19 cellular contexts compared by ENCODE assay signal in the genomic region with DNA sequence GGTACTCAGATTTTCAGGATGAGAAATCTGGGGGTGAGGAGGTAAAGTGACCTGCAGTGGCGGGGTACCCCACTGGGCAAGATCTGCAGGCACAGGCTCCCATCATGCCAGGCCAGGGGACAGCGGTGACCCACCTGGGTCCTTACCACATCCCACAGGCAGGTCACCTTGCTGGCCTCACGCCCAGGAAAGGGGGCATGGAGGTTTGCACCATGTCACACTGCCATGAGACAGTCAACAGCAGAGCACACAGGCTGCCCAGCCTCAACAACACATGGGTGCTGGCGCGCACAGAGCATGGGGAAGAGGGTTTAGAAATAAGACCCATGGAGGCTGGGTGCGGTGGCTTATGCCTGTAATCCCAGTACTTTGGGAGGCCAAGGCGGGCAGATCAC. TPM values are rescaled to one million over a fixed set of nuclear protein-coding genes. Genes with fewer than 3 reads are reported as not detected.
A peak's percentile ranks its signal among the peaks of the same experiment; 100 is the strongest.
DNase-seq lines count a peak whose midpoint lies in the region; ATAC-seq and TF ChIP-seq lines count a peak whose summit lies in the region.
"Had no signal": no experiment of that assay in that cellular context is flagged by ENCODE, and none has a peak within 500 bp of the region (broad histone marks: within the 10 kb centered on the region; RNA-seq: fewer than 3 reads in every experiment).

No MANE protein-coding gene starts in this region.

- peaks cover 6% of the 10 kb centered on the region for H3K36me3 Mint-ChIP-seq in stimulated activated effector memory CD8-positive, alpha-beta T cell treated with anti-CD3 and anti-CD28 coated beads, Interleukin-12 subunit alpha, Interleukin-12 subunit beta, amount 100 ng/mL, for 72 hours
- H3K36me3 Mint-ChIP-seq: CD8-positive, alpha-beta memory T cell had no signal

- intact Hi-C loops in right cardiac atrium (cut with DNase I): loop anchor here in 1 of 4 donors (5.0 kb wide), 1 partner anchor 160 kb away; no protein-coding TSS in a partner anchor
- intact Hi-C loops in Right ventricle myocardium inferior (cut with DNase I): no loop called here
- intact Hi-C loops in lower lobe of right lung (cut with DNase I): no loop called here

- WGBS in right cardiac atrium: 94% methylated on average over 7 of the region's 7 CpGs

- H3K4me1 ChIP-seq in right cardiac atrium (ENCODE audit: control insufficient read depth, insufficient read depth, low read length) (peaks cover 2% of the 10 kb centered on the region), lower lobe of right lung (peaks cover 21% of the 10 kb centered on the region)

- peak overlapping the region; percentile 53 for H3K27ac Mint-ChIP-seq in stimulated activated effector memory CD8-positive, alpha-beta T cell treated with anti-CD3 and anti-CD28 coated beads, Interleukin-12 subunit alpha, Interleukin-12 subunit beta, amount 100 ng/mL, for 72 hours
- H3K27ac Mint-ChIP-seq: HFFc6 had no signal

- peaks cover 7% of the 10 kb centered on the region for H3K4me1 Mint-ChIP-seq in stimulated activated effector memory CD8-positive, alpha-beta T cell treated with anti-CD3 and anti-CD28 coated beads, Interleukin-12 subunit alpha, Interleukin-12 subunit beta, amount 100 ng/mL, for 72 hours
- H3K4me1 Mint-ChIP-seq: CD8-positive, alpha-beta memory T cell had no signal

- DNase-seq in right cardiac atrium (peak in 1 of 3 donors; percentile 61), Right ventricle myocardium inferior (ENCODE audit: missing footprints) (no peak), lower lobe of right lung (no peak), germinal center (ENCODE audit: low spot score) (no peak)
- DNase-seq in stimulated activated effector memory CD8-positive, alpha-beta T cell treated with anti-CD3 and anti-CD28 coated beads, Interleukin-12 subunit alpha, Interleukin-12 subunit beta, amount 100 ng/mL, for 72 hours (ENCODE audit: low spot score in 2 of 2): no peak
- DNase-seq: CD8-positive, alpha-beta memory T cell; H7; HFFc6; MV-4-11; NCI-H1694 treated with DMSO at 0.1 percent for 48 hours; NCI-H510A; NCI-H774; SIG-M5 had no signal

- H3K27ac ChIP-seq in right cardiac atrium (ENCODE audit: low read length) (peak overlapping the region; percentile 23), lower lobe of right lung (peak overlapping the region; percentile 41)
- H3K27ac ChIP-seq: A549; BLaER1 treated with 17β-estradiol and CSF1 and Interleukin-3, amounts not matched to agents 10 nM and 100 nM; KMS-11 had no signal

- H3K4me3 Mint-ChIP-seq in stimulated activated effector memory CD8-positive, alpha-beta T cell treated with anti-CD3 and anti-CD28 coated beads, Interleukin-12 subunit alpha, Interleukin-12 subunit beta, amount 100 ng/mL, for 72 hours: no peak overlapping the region
- H3K4me3 Mint-ChIP-seq: CD8-positive, alpha-beta memory T cell; HFFc6 had no signal

- ATAC-seq in right cardiac atrium: no peak
- ATAC-seq in Right ventricle myocardium inferior: no peak
- no peak for ATAC-seq in lower lobe of right lung
- no peak for ATAC-seq in stimulated activated effector memory CD8-positive, alpha-beta T cell treated with anti-CD3 and anti-CD28 coated beads, Interleukin-12 subunit alpha, Interleukin-12 subunit beta, amount 100 ng/mL, for 72 hours
- ATAC-seq in GM19035 (IDR thresholded peaks at IDR 0.05; ENCODE audit: unreplicated experiment): no peak
- ATAC-seq in HG02840 (IDR thresholded peaks at IDR 0.05; ENCODE audit: low FRiP score, unreplicated experiment): no peak
- ATAC-seq: A549 had no signal

- no peaks in the 10 kb centered on the region for H3K27me3 ChIP-seq in right cardiac atrium (ENCODE audit: control insufficient read depth, insufficient read depth)
- no peaks in the 10 kb centered on the region for H3K27me3 ChIP-seq in lower lobe of right lung (ENCODE audit: low read depth)
- H3K27me3 ChIP-seq: BLaER1 treated with 17β-estradiol and CSF1 and Interleukin-3, amounts not matched to agents 10 nM and 100 nM had no signal

- H3K9me3 ChIP-seq in right cardiac atrium (ENCODE audit: control insufficient read depth, low read length) (no peaks in the 10 kb centered on the region), lower lobe of right lung (no peaks in the 10 kb centered on the region)
- H3K9me3 ChIP-seq: A549; BLaER1 treated with 17β-estradiol and CSF1 and Interleukin-3, amounts not matched to agents 10 nM and 100 nM had no signal

- H3K9me3 Mint-ChIP-seq in stimulated activated effector memory CD8-positive, alpha-beta T cell treated with anti-CD3 and anti-CD28 coated beads, Interleukin-12 subunit alpha, Interleukin-12 subunit beta, amount 100 ng/mL, for 72 hours: no peaks in the 10 kb centered on the region
- H3K9me3 Mint-ChIP-seq: CD8-positive, alpha-beta memory T cell; HFFc6 had no signal

- no peak overlapping the region for H3K4me3 ChIP-seq in right cardiac atrium (ENCODE audit: low read length)
- no peak overlapping the region for H3K4me3 ChIP-seq in lower lobe of right lung
- H3K4me3 ChIP-seq: A549; BLaER1 treated with 17β-estradiol and CSF1 and Interleukin-3, amounts not matched to agents 10 nM and 100 nM had no signal

- TF ChIP-seq CTCF in lower lobe of right lung (IDR thresholded peaks at IDR 0.05): no peak

- no peaks in the 10 kb centered on the region for H3K36me3 ChIP-seq in lower lobe of right lung
- H3K36me3 ChIP-seq: BLaER1 treated with 17β-estradiol and CSF1 and Interleukin-3, amounts not matched to agents 10 nM and 100 nM had no signal

RNA-seq across cellular contexts. Expression of a gene that starts 0.9 kb away (rescaled TPM):
- total RNA-seq in right cardiac atrium (1 to 10 TPM in 1 of 4 donors, under 1 TPM in 3; 0.79 to 1.5 (median 0.90) TPM), Right ventricle myocardium inferior (1.3 TPM), lower lobe of right lung (0.59 TPM)
- polyA plus RNA-seq in right cardiac atrium: 0.81 TPM
- total RNA-seq: HT-29 had no signal

RNA-seq across cellular contexts. Expression of a gene that starts 32.1 kb away (rescaled TPM):
- total RNA-seq in right cardiac atrium (10 to 100 TPM; 21.9 to 25.7 (median 24.3) TPM), Right ventricle myocardium inferior (29.6 TPM), lower lobe of right lung (39.2 TPM)
- polyA plus RNA-seq in right cardiac atrium: 13.2 TPM
